In genomic region chr20:23659989-23660837, GRCh38 we compare ENCODE assay signal across 17 cellular contexts. TPM values are rescaled to one million over a fixed set of nuclear protein-coding genes. Genes with fewer than 3 reads are reported as not detected.
DNase-seq lines count a peak whose midpoint lies in the region; ATAC-seq and TF ChIP-seq lines count a peak whose summit lies in the region.
"Had no signal": no experiment of that assay in that cellular context is flagged by ENCODE, and none has a peak within 500 bp of the region (broad histone marks: within the 10 kb centered on the region; RNA-seq: fewer than 3 reads in every experiment).

No MANE protein-coding gene starts in this region.

- peak; percentile 40 for DNase-seq in AG09319 (ENCODE audit: extremely low read depth, low read depth)
- DNase-seq in NCI-H2171 treated with DMSO at 0.1 percent for 48 hours (lab: John Stamatoyannopoulos, UW) = peak; percentile 80
- DNase-seq in fibroblast of gingiva (ENCODE audit: low read depth) = peak; percentile 78
- DNase-seq in mesendoderm = no peak
- no peak for DNase-seq in upper lobe of right lung
- DNase-seq in T-cell = no peak
- no peak for DNase-seq in A673 (ENCODE audit: low spot score)
- no peak for DNase-seq in NCI-H345 (lab: John Stamatoyannopoulos, UW)
- DNase-seq: activated CD4-positive, alpha-beta T cell treated with anti-CD3 and anti-CD28 coated beads, Interleukin-2, amount 50 U/mL, for 48 hours; activated gamma-delta T cell treated with Interleukin-2 at 50 U/mL for 16 hours; BE2C; central memory CD4-positive, alpha-beta T cell; EL; NCI-H2227 treated with DMSO at 0.1 percent for 48 hours had no signal

- H3K9me3 Mint-ChIP-seq in T-cell = no peaks in the 10 kb centered on the region

- no peaks in the 10 kb centered on the region for H3K27me3 ChIP-seq in mesendoderm (ENCODE audit: insufficient read depth, low read length, poor library complexity)
- no peaks in the 10 kb centered on the region for H3K27me3 ChIP-seq in upper lobe of right lung
- peaks cover 3% of the 10 kb centered on the region for H3K27me3 ChIP-seq in A673 (replicated peaks; ENCODE audit: insufficient read depth, low read depth, low read length, poor library complexity)
- H3K27me3 ChIP-seq: neutrophil had no signal

- no peak overlapping the region for H3K4me2 ChIP-seq in mesendoderm (ENCODE audit: low read length)

- TF ChIP-seq CTCF in AG09319 (IDR thresholded peaks at IDR 0.05; ENCODE audit: low read depth, low read length) = no peak
- no peak for TF ChIP-seq CTCF in upper lobe of right lung (IDR thresholded peaks at IDR 0.05)
- TF ChIP-seq CTCF in A673 (conservative IDR thresholded peaks at IDR 0.05; ENCODE audit: low read depth, low read length) = no peak

- WGBS in mesendoderm (ENCODE audit: extremely low coverage, insufficient coverage, low lambda C conversion rate) = no CpG with 5 or more reads among the region's 8 CpGs

- intact Hi-C loops in upper lobe of right lung (cut with DNase I) (no loop called here), A673 (cut with micrococcal nuclease; ENCODE audit: unreplicated experiment) (loop anchor here (10.0 kb wide), 1 partner anchor 325 kb away; the partner anchor contains the start of gene GGTLC1)

- H3K18ac ChIP-seq in mesendoderm (ENCODE audit: low read length) = no peak overlapping the region

- no peak for ATAC-seq in upper lobe of right lung
- no peak for ATAC-seq in T-cell (replicated peaks in 1 of 4)

- no TSS peak for BruUV-seq in A673 (replicated peaks; lab: Mats Ljungman, UMichigan)

- H3K36me3 ChIP-seq in mesendoderm (ENCODE audit: control insufficient read depth, insufficient read depth, low read length) = no peaks in the 10 kb centered on the region
- H3K36me3 ChIP-seq in upper lobe of right lung = no peaks in the 10 kb centered on the region
- H3K36me3 ChIP-seq in A673 (ENCODE audit: insufficient read depth, low read length, poor library complexity, severe bottlenecking) = no peaks in the 10 kb centered on the region
- H3K36me3 ChIP-seq: BE2C, neutrophil had no signal

- no peaks in the 10 kb centered on the region for H3K4me1 Mint-ChIP-seq in T-cell

- H3K9ac ChIP-seq in mesendoderm (ENCODE audit: low read length) = no peak overlapping the region

- peaks cover 2% of the 10 kb centered on the region in 2 donors for H3K27me3 Mint-ChIP-seq in T-cell

- no peak overlapping the region for H4K5ac ChIP-seq in mesendoderm (ENCODE audit: low read length)

- no peaks in the 10 kb centered on the region for H3K4me1 ChIP-seq in mesendoderm (ENCODE audit: control insufficient read depth, low read depth, low read length)
- peaks cover 12% of the 10 kb centered on the region for H3K4me1 ChIP-seq in upper lobe of right lung
- no peaks in the 10 kb centered on the region for H3K4me1 ChIP-seq in A673 (ENCODE audit: insufficient read depth, low read length, poor library complexity, severe bottlenecking)
- H3K4me1 ChIP-seq: BE2C had no signal

- H3K27ac ChIP-seq in mesendoderm (ENCODE audit: low read depth, low read length) (no peak overlapping the region), upper lobe of right lung (no peak overlapping the region), A673 (ENCODE audit: low read depth, low read length, poor library complexity, severe bottlenecking) (no peak overlapping the region)
- H3K27ac ChIP-seq: neutrophil had no signal

- H2BK120ac ChIP-seq in mesendoderm (ENCODE audit: low read depth, low read length) = no peak overlapping the region

- H3K9me3 ChIP-seq in upper lobe of right lung (no peaks in the 10 kb centered on the region), A673 (ENCODE audit: low read depth, low read length, poor library complexity, severe bottlenecking) (no peaks in the 10 kb centered on the region)
- H3K9me3 ChIP-seq: BE2C, neutrophil had no signal

- no peak overlapping the region for H3K27ac Mint-ChIP-seq in T-cell

- H3K23ac ChIP-seq in mesendoderm (ENCODE audit: low read length) = no peak overlapping the region

- no peak overlapping the region for H3K4me3 ChIP-seq in mesendoderm (ENCODE audit: low read length)
- H3K4me3 ChIP-seq in upper lobe of right lung = no peak overlapping the region
- H3K4me3 ChIP-seq in A673 (ENCODE audit: low read depth, low read length, poor library complexity, severe bottlenecking) = no peak overlapping the region

- POLR2A ChIA-PET in T-cell (lab: Charles Lee) = no interaction called here
- POLR2A ChIA-PET in A673 (lab: Charles Lee; ENCODE audit: low non-redundant PET) = no interaction called here

- H3K36me3 Mint-ChIP-seq in T-cell = no peaks in the 10 kb centered on the region

- H3K4ac ChIP-seq in mesendoderm (ENCODE audit: low read depth, low read length) = no peak overlapping the region

- H3K56ac ChIP-seq in mesendoderm (ENCODE audit: low read length) = no peak overlapping the region

- H4K8ac ChIP-seq in mesendoderm (ENCODE audit: low read depth, low read length) = no peak overlapping the region

- no peaks in the 10 kb centered on the region for H3K79me1 ChIP-seq in mesendoderm (ENCODE audit: low read length)

- H2BK5ac ChIP-seq in mesendoderm (ENCODE audit: low read length) = peak overlapping the region; percentile 47

- H3K79me2 ChIP-seq in mesendoderm (ENCODE audit: control insufficient read depth, insufficient read depth, low read length) = no peaks in the 10 kb centered on the region

- CTCF ChIA-PET in T-cell (lab: Charles Lee) = no interaction called here
- CTCF ChIA-PET in A673 (lab: Charles Lee) = no interaction called here

- no peak overlapping the region for H3K4me3 Mint-ChIP-seq in T-cell

- no peak overlapping the region for H2BK15ac ChIP-seq in mesendoderm (replicated peaks; ENCODE audit: low read depth)

- no peak overlapping the region for H2AK5ac ChIP-seq in mesendoderm (ENCODE audit: low read length)

RNA-seq across cellular contexts. Expression of gene CST3, which starts 22.5 kb away (rescaled TPM):
- 24.4 TPM for polyA plus RNA-seq in mesendoderm (2013, experiment 1 of 2)
- polyA plus RNA-seq in mesendoderm (2013, experiment 2 of 2) = 24.4 TPM
- total RNA-seq in upper lobe of right lung (666 TPM), T-cell (1 to 10 TPM; 5.1 to 9.0 (median 5.3) TPM), A673 (2021) (82.7 and 91.3 TPM in 2 replicates)

RNA-seq across cellular contexts. Expression of gene CST4, which starts 28.6 kb away (rescaled TPM):
- polyA plus RNA-seq in mesendoderm (2013, experiment 1 of 2) = 0.10 TPM
- not detected for polyA plus RNA-seq in mesendoderm (2013, experiment 2 of 2)
- not detected for total RNA-seq in upper lobe of right lung
- not detected for total RNA-seq in T-cell
- not detected in 2 replicates for total RNA-seq in A673 (2021)
- polyA plus RNA-seq: esophagus, keratinocyte had no signal

RNA-seq across cellular contexts. Expression of gene CST9, which starts 54.5 kb away (rescaled TPM):
- not detected for polyA plus RNA-seq in mesendoderm (2013, experiment 1 of 2)
- 0.03 TPM for polyA plus RNA-seq in mesendoderm (2013, experiment 2 of 2)
- not detected for total RNA-seq in upper lobe of right lung
- total RNA-seq in T-cell = not detected
- not detected in 2 replicates for total RNA-seq in A673 (2021)
- polyA plus RNA-seq: keratinocyte had no signal

Comparison
In these comparisons a context has a peak if more than half of its experiments do, and no peak if none do; other contexts are left out.
1. DNase-seq: peak in AG09319 (single experiment), NCI-H2171 treated with DMSO at 0.1 percent for 48 hours (single experiment) and fibroblast of gingiva (single experiment); none in mesendoderm (single experiment), upper lobe of right lung (single experiment), T-cell (0 of 34), A673 (single experiment) and NCI-H345 (single experiment).